ENCODE assay signal across 2 cellular contexts in genomic region chr20:63094767-63095499, GRCh38.
TF ChIP-seq lines count a peak whose summit lies in the region.

No MANE protein-coding gene starts in this region.

TF ChIP-seq in SK-N-SH, 30 proteins besides CTCF, POLR2A, EP300 and RAD21:
- TF ChIP-seq ZBTB33 (IDR thresholded peaks at IDR 0.05; ENCODE audit: borderline replicate concordance, low read depth) (no peak), SMC3 (IDR thresholded peaks at IDR 0.05; ENCODE audit: low read depth, low read length) (no peak), RXRA (IDR thresholded peaks at IDR 0.05; ENCODE audit: borderline replicate concordance, low read depth) (no peak), TCF12 (IDR thresholded peaks at IDR 0.05) (no peak), FOXM1 (IDR thresholded peaks at IDR 0.05; ENCODE audit: low read depth) (no peak), FOSL2 (IDR thresholded peaks at IDR 0.05; ENCODE audit: borderline replicate concordance, low read depth) (no peak), ELF1 (IDR thresholded peaks at IDR 0.05) (no peak), RCOR1 (IDR thresholded peaks at IDR 0.05; ENCODE audit: low read length) (no peak), GABPA (IDR thresholded peaks at IDR 0.05; ENCODE audit: low read depth) (no peak)
- TF ChIP-seq, protein P1, sequence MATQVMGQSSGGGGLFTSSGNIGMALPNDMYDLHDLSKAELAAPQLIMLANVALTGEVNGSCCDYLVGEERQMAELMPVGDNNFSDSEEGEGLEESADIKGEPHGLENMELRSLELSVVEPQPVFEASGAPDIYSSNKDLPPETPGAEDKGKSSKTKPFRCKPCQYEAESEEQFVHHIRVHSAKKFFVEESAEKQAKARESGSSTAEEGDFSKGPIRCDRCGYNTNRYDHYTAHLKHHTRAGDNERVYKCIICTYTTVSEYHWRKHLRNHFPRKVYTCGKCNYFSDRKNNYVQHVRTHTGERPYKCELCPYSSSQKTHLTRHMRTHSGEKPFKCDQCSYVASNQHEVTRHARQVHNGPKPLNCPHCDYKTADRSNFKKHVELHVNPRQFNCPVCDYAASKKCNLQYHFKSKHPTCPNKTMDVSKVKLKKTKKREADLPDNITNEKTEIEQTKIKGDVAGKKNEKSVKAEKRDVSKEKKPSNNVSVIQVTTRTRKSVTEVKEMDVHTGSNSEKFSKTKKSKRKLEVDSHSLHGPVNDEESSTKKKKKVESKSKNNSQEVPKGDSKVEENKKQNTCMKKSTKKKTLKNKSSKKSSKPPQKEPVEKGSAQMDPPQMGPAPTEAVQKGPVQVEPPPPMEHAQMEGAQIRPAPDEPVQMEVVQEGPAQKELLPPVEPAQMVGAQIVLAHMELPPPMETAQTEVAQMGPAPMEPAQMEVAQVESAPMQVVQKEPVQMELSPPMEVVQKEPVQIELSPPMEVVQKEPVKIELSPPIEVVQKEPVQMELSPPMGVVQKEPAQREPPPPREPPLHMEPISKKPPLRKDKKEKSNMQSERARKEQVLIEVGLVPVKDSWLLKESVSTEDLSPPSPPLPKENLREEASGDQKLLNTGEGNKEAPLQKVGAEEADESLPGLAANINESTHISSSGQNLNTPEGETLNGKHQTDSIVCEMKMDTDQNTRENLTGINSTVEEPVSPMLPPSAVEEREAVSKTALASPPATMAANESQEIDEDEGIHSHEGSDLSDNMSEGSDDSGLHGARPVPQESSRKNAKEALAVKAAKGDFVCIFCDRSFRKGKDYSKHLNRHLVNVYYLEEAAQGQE (IDR thresholded peaks at IDR 0.05; ENCODE audit: low read depth, low read length), result no peak

TF ChIP-seq in SK-N-SH treated with all-trans-retinoic acid at 6 μM for 48 hours, 23 proteins besides CTCF, POLR2A, EP300 and RAD21 (continued from another document):
- TF ChIP-seq CREB5 (CRISPR knock-in tag; IDR thresholded peaks at IDR 0.05; ENCODE audit: low read depth) (no peak), ZC3H10 (CRISPR knock-in tag; IDR thresholded peaks at IDR 0.05) (no peak), CSDC2 (CRISPR knock-in tag; IDR thresholded peaks at IDR 0.05) (no peak), ESRRG (CRISPR knock-in tag; IDR thresholded peaks at IDR 0.05) (no peak), OSR1 (CRISPR knock-in tag; IDR thresholded peaks at IDR 0.05) (no peak), RARB (CRISPR knock-in tag; IDR thresholded peaks at IDR 0.05) (no peak), GLIS3 (CRISPR knock-in tag; IDR thresholded peaks at IDR 0.05) (no peak), ISL1 (CRISPR knock-in tag; IDR thresholded peaks at IDR 0.05) (no peak)
- TF ChIP-seq, protein P2, sequence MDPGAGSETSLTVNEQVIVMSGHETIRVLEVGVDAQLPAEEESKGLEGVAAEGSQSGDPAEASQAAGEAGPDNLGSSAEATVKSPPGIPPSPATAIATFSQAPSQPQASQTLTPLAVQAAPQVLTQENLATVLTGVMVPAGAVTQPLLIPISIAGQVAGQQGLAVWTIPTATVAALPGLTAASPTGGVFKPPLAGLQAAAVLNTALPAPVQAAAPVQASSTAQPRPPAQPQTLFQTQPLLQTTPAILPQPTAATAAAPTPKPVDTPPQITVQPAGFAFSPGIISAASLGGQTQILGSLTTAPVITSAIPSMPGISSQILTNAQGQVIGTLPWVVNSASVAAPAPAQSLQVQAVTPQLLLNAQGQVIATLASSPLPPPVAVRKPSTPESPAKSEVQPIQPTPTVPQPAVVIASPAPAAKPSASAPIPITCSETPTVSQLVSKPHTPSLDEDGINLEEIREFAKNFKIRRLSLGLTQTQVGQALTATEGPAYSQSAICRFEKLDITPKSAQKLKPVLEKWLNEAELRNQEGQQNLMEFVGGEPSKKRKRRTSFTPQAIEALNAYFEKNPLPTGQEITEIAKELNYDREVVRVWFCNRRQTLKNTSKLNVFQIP (CRISPR knock-in tag; IDR thresholded peaks at IDR 0.05; ENCODE audit: borderline replicate concordance, low read depth), result no peak
- TF ChIP-seq, protein P3, sequence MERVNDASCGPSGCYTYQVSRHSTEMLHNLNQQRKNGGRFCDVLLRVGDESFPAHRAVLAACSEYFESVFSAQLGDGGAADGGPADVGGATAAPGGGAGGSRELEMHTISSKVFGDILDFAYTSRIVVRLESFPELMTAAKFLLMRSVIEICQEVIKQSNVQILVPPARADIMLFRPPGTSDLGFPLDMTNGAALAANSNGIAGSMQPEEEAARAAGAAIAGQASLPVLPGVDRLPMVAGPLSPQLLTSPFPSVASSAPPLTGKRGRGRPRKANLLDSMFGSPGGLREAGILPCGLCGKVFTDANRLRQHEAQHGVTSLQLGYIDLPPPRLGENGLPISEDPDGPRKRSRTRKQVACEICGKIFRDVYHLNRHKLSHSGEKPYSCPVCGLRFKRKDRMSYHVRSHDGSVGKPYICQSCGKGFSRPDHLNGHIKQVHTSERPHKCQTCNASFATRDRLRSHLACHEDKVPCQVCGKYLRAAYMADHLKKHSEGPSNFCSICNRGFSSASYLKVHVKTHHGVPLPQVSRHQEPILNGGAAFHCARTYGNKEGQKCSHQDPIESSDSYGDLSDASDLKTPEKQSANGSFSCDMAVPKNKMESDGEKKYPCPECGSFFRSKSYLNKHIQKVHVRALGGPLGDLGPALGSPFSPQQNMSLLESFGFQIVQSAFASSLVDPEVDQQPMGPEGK (CRISPR knock-in tag; IDR thresholded peaks at IDR 0.05; ENCODE audit: borderline replicate concordance), result no peak
